9 cellular contexts compared by ENCODE assay signal in genomic region chr3:120688121-120688520, GRCh38. TPM values are rescaled to one million over a fixed set of nuclear protein-coding genes. Genes with fewer than 3 reads are reported as not detected.
DNase-seq lines count a peak whose midpoint lies in the region; ATAC-seq, FAIRE-seq and TF ChIP-seq lines count a peak whose summit lies in the region.
"Had no signal": no experiment of that assay in that cellular context is flagged by ENCODE, and none has a peak within 500 bp of the region (broad histone marks: within the 10 kb centered on the region; RNA-seq: fewer than 3 reads in every experiment).

No MANE protein-coding gene starts in this region.

- BruUV-seq in Calu3 (replicated peaks; lab: Mats Ljungman, UMichigan): no TSS peak

- H3K9me3 Mint-ChIP-seq in activated CD8-positive, alpha-beta T cell treated with anti-CD3 and anti-CD28 coated beads, Interleukin-2, amount 10 ng/mL, durations not matched to agents 7 days and 5 days (ENCODE audit: insufficient read depth): no peaks in the 10 kb centered on the region
- H3K9me3 Mint-ChIP-seq in Calu3 (ENCODE audit: low read depth, unreplicated experiment): no peaks in the 10 kb centered on the region
- H3K9me3 Mint-ChIP-seq: type B pancreatic cell had no signal

- H3K27me3 Mint-ChIP-seq in activated CD8-positive, alpha-beta T cell treated with anti-CD3 and anti-CD28 coated beads, Interleukin-2, amount 10 ng/mL, durations not matched to agents 7 days and 5 days (ENCODE audit: low read depth): no peaks in the 10 kb centered on the region
- H3K27me3 Mint-ChIP-seq in Calu3 (ENCODE audit: unreplicated experiment): no peaks in the 10 kb centered on the region
- H3K27me3 Mint-ChIP-seq: type B pancreatic cell had no signal

- POLR2A ChIA-PET in activated CD8-positive, alpha-beta T cell treated with anti-CD3 and anti-CD28 coated beads, Interleukin-2, amount 10 ng/mL, durations not matched to agents 7 days and 5 days (lab: Charles Lee): no interaction called here

- peak; percentile 47 for DNase-seq in globus pallidus (ENCODE audit: low spot score)
- no peak for DNase-seq in frontal cortex (ENCODE audit: low spot score in 2 of 2)
- no peak for DNase-seq in activated CD8-positive, alpha-beta T cell treated with anti-CD3 and anti-CD28 coated beads, Interleukin-2, amount 10 ng/mL, durations not matched to agents 7 days and 5 days
- no peak for DNase-seq in retina
- DNase-seq in Calu3: no peak

- ATAC-seq in GM18498 (IDR thresholded peaks at IDR 0.05; ENCODE audit: unreplicated experiment) (peak; percentile 99), GM21717 (IDR thresholded peaks at IDR 0.05; ENCODE audit: unreplicated experiment) (peak; percentile 99), HG03565 (IDR thresholded peaks at IDR 0.05; ENCODE audit: unreplicated experiment) (peak; percentile 100)
- no peak for ATAC-seq in activated CD8-positive, alpha-beta T cell treated with anti-CD3 and anti-CD28 coated beads, Interleukin-2, amount 10 ng/mL, durations not matched to agents 7 days and 5 days

- no peak for FAIRE-seq in frontal cortex (lab: Jason Lieb, UNC)

- intact Hi-C loops in Calu3 (cut with micrococcal nuclease; ENCODE audit: unreplicated experiment): no loop called here

- no peak overlapping the region for H3K27ac Mint-ChIP-seq in activated CD8-positive, alpha-beta T cell treated with anti-CD3 and anti-CD28 coated beads, Interleukin-2, amount 10 ng/mL, durations not matched to agents 7 days and 5 days
- H3K27ac Mint-ChIP-seq in Calu3 (ENCODE audit: unreplicated experiment): no peak overlapping the region
- H3K27ac Mint-ChIP-seq: type B pancreatic cell had no signal

- no peaks in the 10 kb centered on the region for H3K4me1 Mint-ChIP-seq in activated CD8-positive, alpha-beta T cell treated with anti-CD3 and anti-CD28 coated beads, Interleukin-2, amount 10 ng/mL, durations not matched to agents 7 days and 5 days (ENCODE audit: low read depth)
- peaks cover 2% of the 10 kb centered on the region for H3K4me1 Mint-ChIP-seq in Calu3 (ENCODE audit: low read depth, unreplicated experiment)

- peaks cover 8% of the 10 kb centered on the region for H3K36me3 Mint-ChIP-seq in activated CD8-positive, alpha-beta T cell treated with anti-CD3 and anti-CD28 coated beads, Interleukin-2, amount 10 ng/mL, durations not matched to agents 7 days and 5 days (ENCODE audit: low read depth)
- no peaks in the 10 kb centered on the region for H3K36me3 Mint-ChIP-seq in Calu3 (ENCODE audit: insufficient read depth, unreplicated experiment)

- H3K4me3 Mint-ChIP-seq in activated CD8-positive, alpha-beta T cell treated with anti-CD3 and anti-CD28 coated beads, Interleukin-2, amount 10 ng/mL, durations not matched to agents 7 days and 5 days: no peak overlapping the region
- H3K4me3 Mint-ChIP-seq in Calu3 (ENCODE audit: low read depth, unreplicated experiment): no peak overlapping the region
- H3K4me3 Mint-ChIP-seq: type B pancreatic cell had no signal

- CTCF ChIA-PET in activated CD8-positive, alpha-beta T cell treated with anti-CD3 and anti-CD28 coated beads, Interleukin-2, amount 10 ng/mL, durations not matched to agents 7 days and 5 days (lab: Charles Lee): interaction anchor here (1.0 kb wide), 1 partner anchor 107 kb away, joined by 3 read pairs; no protein-coding TSS in a partner anchor
- CTCF ChIA-PET in Calu3 (lab: Charles Lee): interaction anchor here (1.5 kb wide), 1 partner anchor 54 kb away, joined by 3 read pairs; the partner anchor contains the start of genes GTF2E1 and RABL3

- no peak for TF ChIP-seq CTCF in Calu3 (IDR thresholded peaks at IDR 0.05; ENCODE audit: unreplicated experiment)

RNA-seq across cellular contexts. Expression of gene HGD, which starts 6.1 kb away (rescaled TPM):
- under 0.01 TPM for total RNA-seq in frontal cortex
- total RNA-seq in activated CD8-positive, alpha-beta T cell treated with anti-CD3 and anti-CD28 coated beads, Interleukin-2, amount 10 ng/mL, durations not matched to agents 7 days and 5 days: under 1 TPM; 0.26 to 0.29 TPM
- 23.0 and 29.5 TPM in 2 replicates for total RNA-seq in Calu3 (2022)

RNA-seq across cellular contexts. Expression of gene RABL3, which starts 54.2 kb away (rescaled TPM):
- total RNA-seq in frontal cortex (12.6 TPM), Calu3 (2022) (14.6 and 16.9 TPM in 2 replicates)
- total RNA-seq in activated CD8-positive, alpha-beta T cell treated with anti-CD3 and anti-CD28 coated beads, Interleukin-2, amount 10 ng/mL, durations not matched to agents 7 days and 5 days: 10 to 100 TPM; 24.4 to 25.5 TPM

RNA-seq across cellular contexts. Expression of gene GTF2E1, which starts 54.4 kb away (rescaled TPM):
- total RNA-seq in frontal cortex (24.9 TPM), Calu3 (2022) (22.9 and 26.1 TPM in 2 replicates)
- 10 to 100 TPM; 32.3 to 32.4 TPM for total RNA-seq in activated CD8-positive, alpha-beta T cell treated with anti-CD3 and anti-CD28 coated beads, Interleukin-2, amount 10 ng/mL, durations not matched to agents 7 days and 5 days

Comparison
In these comparisons a context has a peak if more than half of its experiments do, and no peak if none do; other contexts are left out.
1. RNA of gene HGD, which starts 6.1 kb away (total RNA-seq): 23.0 to 29.5 TPM in Calu3; 0.26 to 0.29 TPM in activated CD8-positive, alpha-beta T cell treated with anti-CD3 and anti-CD28 coated beads, Interleukin-2, amount 10 ng/mL, durations not matched to agents 7 days and 5 days and under 0.01 TPM in frontal cortex (single experiment); every median in the first group is over 10 times any median in the second.